In genomic region chr7:115827305-115828045, GRCh38 we compare ENCODE assay signal across 1 cellular context.
TF ChIP-seq lines count a peak whose summit lies in the region.

No MANE protein-coding gene starts in this region.

TF ChIP-seq in GM23338, 12 proteins besides CTCF, POLR2A, EP300 and RAD21 (continued from another document):
- TF ChIP-seq ZNF462 (CRISPR knock-in tag; IDR thresholded peaks at IDR 0.05) (no peak), CREB1 (CRISPR knock-in tag; IDR thresholded peaks at IDR 0.05; ENCODE audit: low read depth) (no peak), EZH2 (IDR thresholded peaks at IDR 0.05; ENCODE audit: low read depth, unreplicated experiment) (no peak), POLR2AphosphoS5 (IDR thresholded peaks at IDR 0.05; ENCODE audit: low read depth) (no peak), EZH2phosphoT487 (IDR thresholded peaks at IDR 0.05; ENCODE audit: unreplicated experiment) (no peak)
